Comparison of ENCODE assay signal across 9 cellular contexts in genomic region chr6:123655520-123656306, GRCh38. TPM values are rescaled to one million over a fixed set of nuclear protein-coding genes. Genes with fewer than 3 reads are reported as not detected.
DNase-seq lines count a peak whose midpoint lies in the region; ATAC-seq, FAIRE-seq and TF ChIP-seq lines count a peak whose summit lies in the region.
"Had no signal": no experiment of that assay in that cellular context is flagged by ENCODE, and none has a peak within 500 bp of the region (broad histone marks: within the 10 kb centered on the region; RNA-seq: fewer than 3 reads in every experiment).

No MANE protein-coding gene starts in this region.

- TF ChIP-seq CTCF in GM06990 (IDR thresholded peaks at IDR 0.05; ENCODE audit: insufficient read depth, low read length, poor library complexity, severe bottlenecking) (no peak), fibroblast of the aortic adventitia (IDR thresholded peaks at IDR 0.05; ENCODE audit: insufficient read depth, low read length) (no peak), foreskin fibroblast (IDR thresholded peaks at IDR 0.05; ENCODE audit: low read depth, low read length) (no peak)

- H3K27me3 ChIP-seq in GM06990 (replicated peaks; ENCODE audit: control insufficient read depth, insufficient read depth, low read length) = no peaks in the 10 kb centered on the region

- no peaks in the 10 kb centered on the region for H3K36me3 ChIP-seq in GM06990 (ENCODE audit: control insufficient read depth, insufficient read depth, low read length)

- FAIRE-seq in H54 (lab: Jason Lieb, UNC) = no peak

- DNase-seq in GM06990 (ENCODE audit: extremely low read depth, insufficient read length) (peak; percentile 15), LoVo (ENCODE audit: low spot score) (peak; percentile 13), fibroblast of the aortic adventitia (ENCODE audit: low read depth) (peak; percentile 34), SW 1271 (lab: John Stamatoyannopoulos, UW) (no peak), H54 (ENCODE audit: insufficient read length, low spot score) (no peak), retina (no peak), foreskin fibroblast (no peak)
- DNase-seq: IMR-90 had no signal

- peak overlapping the region; percentile 18; the same call in 1 of the 2 replicates for H3K4me3 ChIP-seq in GM06990 (replicated peaks; ENCODE audit: low read depth, low read length)
- peak overlapping the region; percentile 6 for H3K4me3 ChIP-seq in fibroblast of the aortic adventitia (ENCODE audit: low read depth, low read length)
- H3K4me3 ChIP-seq in foreskin fibroblast (ENCODE audit: low read depth in 1 of 2, low read length in 2 of 2) = no peak overlapping the region

- peak; percentile 78 for ATAC-seq in GM21576 (IDR thresholded peaks at IDR 0.05; ENCODE audit: unreplicated experiment)

- no peak for TF ChIP-seq POLR2A in H54 (IDR thresholded peaks at IDR 0.05; ENCODE audit: low read depth, low read length)

RNA-seq across cellular contexts. Expression of gene TRDN, which starts 19.0 kb away (rescaled TPM):
- total RNA-seq in fibroblast of the aortic adventitia (ENCODE audit: low replicate concordance) = under 0.01 TPM in 1 of 2 replicates, not detected in the other
- total RNA-seq: IMR-90 had no signal

Comparison
In these comparisons a context has a peak if more than half of its experiments do, and no peak if none do; other contexts are left out.
1. DNase-seq: peak in GM06990 (single experiment), LoVo (single experiment) and fibroblast of the aortic adventitia (single experiment); none in SW 1271 (0 of 2), H54 (single experiment), retina (single experiment) and foreskin fibroblast (0 of 2).
2. H3K4me3 ChIP-seq: peak in GM06990 (single experiment) and fibroblast of the aortic adventitia (single experiment); none in foreskin fibroblast (0 of 2).